In the genomic region with DNA sequence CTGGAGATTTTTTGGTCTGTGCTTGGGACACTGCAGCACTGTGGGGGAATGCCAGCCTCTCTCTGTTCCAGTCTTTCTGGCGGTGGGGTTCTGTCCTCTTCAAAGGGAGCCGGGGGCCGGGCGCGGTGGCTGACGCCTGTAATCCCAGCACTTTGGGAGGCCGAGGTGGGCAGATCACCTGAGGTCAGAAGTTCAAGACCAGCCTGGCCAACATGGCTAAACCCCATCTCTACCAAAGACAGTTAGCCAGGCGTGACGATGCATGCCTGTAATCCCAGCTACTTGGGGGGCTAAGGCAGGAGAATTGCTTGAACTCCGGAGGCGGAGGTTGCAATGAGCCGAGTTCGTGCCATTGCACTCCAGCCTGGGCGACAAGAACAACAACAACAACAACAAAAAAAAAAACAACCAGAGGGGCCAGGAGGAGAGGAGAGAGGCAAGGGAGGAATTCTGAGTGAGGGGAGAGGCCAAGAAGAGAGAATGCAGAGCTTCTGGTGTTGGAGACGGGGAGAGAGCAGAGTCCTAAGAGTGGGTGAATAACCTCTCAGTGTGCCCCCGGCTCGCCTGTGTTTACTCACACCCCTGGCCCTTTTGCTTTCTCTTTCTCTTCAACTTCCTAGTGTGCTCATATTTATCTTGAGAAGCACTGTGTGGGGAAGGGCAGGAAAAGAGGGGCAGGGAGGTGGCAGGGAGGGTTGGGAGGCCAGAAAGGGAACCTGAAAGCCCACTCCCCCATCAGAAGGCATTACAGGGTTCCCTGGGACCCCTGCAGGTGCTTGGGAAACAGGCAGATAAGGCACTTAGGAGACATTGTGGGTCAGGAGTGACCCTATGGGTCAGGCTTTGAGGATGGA, we compare ENCODE assay signal across 8 cellular contexts. TPM values are rescaled to one million over a fixed set of nuclear protein-coding genes. Genes with fewer than 3 reads are reported as not detected.
A peak's percentile ranks its signal among the peaks of the same experiment; 100 is the strongest.
DNase-seq lines count a peak whose midpoint lies in the region; ATAC-seq lines count a peak whose summit lies in the region.

No MANE protein-coding gene starts in this region.

- no peak overlapping the region for H3K27ac ChIP-seq in HUES6 (ENCODE audit: low read depth, low read length)
- H3K27ac ChIP-seq in iPS DF 6.9 (ENCODE audit: low read length): no peak overlapping the region

- H3K9me3 ChIP-seq in HUES6 (ENCODE audit: control insufficient read depth, insufficient read depth, low read depth, low read length): peaks cover 2% of the 10 kb centered on the region; the same call in 1 of the 2 replicates
- no peaks in the 10 kb centered on the region for H3K9me3 ChIP-seq in iPS DF 6.9 (ENCODE audit: control insufficient read depth, insufficient read depth, low read length)

- H3K27me3 Mint-ChIP-seq in activated CD4-positive, alpha-beta T cell treated with anti-CD3 and anti-CD28 coated beads, Interleukin-2, amount 10 ng/mL, durations not matched to agents 24 days and 14 days: no peaks in the 10 kb centered on the region

- no peaks in the 10 kb centered on the region for H3K9me3 Mint-ChIP-seq in activated CD4-positive, alpha-beta T cell treated with anti-CD3 and anti-CD28 coated beads, Interleukin-2, amount 10 ng/mL, durations not matched to agents 24 days and 14 days

- ATAC-seq in HG03442 (IDR thresholded peaks at IDR 0.05; ENCODE audit: unreplicated experiment): no peak

- intact Hi-C loops in activated CD4-positive, alpha-beta T cell treated with anti-CD3 and anti-CD28 coated beads, Interleukin-2, amount 10 ng/mL, durations not matched to agents 24 days and 14 days (cut with micrococcal nuclease): loop anchor here (2.0 to 5.0 kb wide), 3 partner anchors 17 to 261 kb away; partner anchors contain the start of genes DOLK, NUP188, PKN3 and ZER1

- WGBS in iPS DF 6.9 (ENCODE audit: insufficient coverage, insufficient read length): no CpG with 5 or more reads among the region's 17 CpGs

- H3K36me3 ChIP-seq in HUES6 (ENCODE audit: control insufficient read depth, insufficient read depth, low read length) (peaks cover 13% of the 10 kb centered on the region), iPS DF 6.9 (ENCODE audit: control insufficient read depth, insufficient read depth, low read length) (peaks cover 4% of the 10 kb centered on the region; the same call in 1 of the 2 replicates)

- peak overlapping the region; percentile 96 for H3K27ac Mint-ChIP-seq in activated CD4-positive, alpha-beta T cell treated with anti-CD3 and anti-CD28 coated beads, Interleukin-2, amount 10 ng/mL, durations not matched to agents 24 days and 14 days

- H3K4me3 ChIP-seq in HUES6 (ENCODE audit: low read depth, low read length): peak overlapping the region; percentile 76
- peak overlapping the region; percentile 90; the same call in 1 of the 2 replicates for H3K4me3 ChIP-seq in iPS DF 6.9 (ENCODE audit: low read length)

- no peaks in the 10 kb centered on the region for H3K27me3 ChIP-seq in HUES6 (ENCODE audit: control insufficient read depth, insufficient read depth, low read length)
- H3K27me3 ChIP-seq in iPS DF 6.9 (ENCODE audit: control insufficient read depth, insufficient read depth, low read length): no peaks in the 10 kb centered on the region

- peak; percentile 84 for DNase-seq in activated CD4-positive, alpha-beta T cell treated with anti-CD3 and anti-CD28 coated beads, Interleukin-2, amount 10 ng/mL, durations not matched to agents 24 days and 14 days
- no peak for DNase-seq in iPS DF 6.9 (ENCODE audit: low read depth, low spot score)
- DNase-seq in stimulated activated naive CD4-positive, alpha-beta T cell (lab: John Stamatoyannopoulos, UW): peak in 4 of 6 experiments; percentile 9 to 30 (median 22)
- DNase-seq in NCI-H2029 treated with DMSO at 0.1 percent for 48 hours (lab: John Stamatoyannopoulos, UW): no peak
- no peak for DNase-seq in NCI-H774 (lab: John Stamatoyannopoulos, UW)
- no peak for DNase-seq in NCI-H446 treated with DMSO at 0.1 percent for 48 hours (lab: John Stamatoyannopoulos, UW)

- peaks cover 15% of the 10 kb centered on the region for H3K36me3 Mint-ChIP-seq in activated CD4-positive, alpha-beta T cell treated with anti-CD3 and anti-CD28 coated beads, Interleukin-2, amount 10 ng/mL, durations not matched to agents 24 days and 14 days (ENCODE audit: low read depth)

- H3K4me1 Mint-ChIP-seq in activated CD4-positive, alpha-beta T cell treated with anti-CD3 and anti-CD28 coated beads, Interleukin-2, amount 10 ng/mL, durations not matched to agents 24 days and 14 days: peaks cover 44% of the 10 kb centered on the region

- H3K9ac ChIP-seq in HUES6 (ENCODE audit: low read length): peak overlapping the region; percentile 27

- peak overlapping the region; percentile 95 for H3K4me3 Mint-ChIP-seq in activated CD4-positive, alpha-beta T cell treated with anti-CD3 and anti-CD28 coated beads, Interleukin-2, amount 10 ng/mL, durations not matched to agents 24 days and 14 days

- peaks cover 23% of the 10 kb centered on the region for H3K4me1 ChIP-seq in HUES6 (ENCODE audit: control insufficient read depth, insufficient read depth, low read length)
- 0 out of 2 replicates have a peak, but pooled peaks cover 4% of the 10 kb centered on the region for H3K4me1 ChIP-seq in iPS DF 6.9 (ENCODE audit: control insufficient read depth, insufficient read depth, low read length)

RNA-seq across cellular contexts. Expression of gene SET, which starts 3.2 kb away (rescaled TPM):
- 831 and 846 TPM in 2 replicates for total RNA-seq in activated CD4-positive, alpha-beta T cell treated with anti-CD3 and anti-CD28 coated beads, Interleukin-2, amount 10 ng/mL, durations not matched to agents 24 days and 14 days

RNA-seq across cellular contexts. Expression of gene PKN3, which starts 16.4 kb away (rescaled TPM):
- 22.9 and 24.3 TPM in 2 replicates for total RNA-seq in activated CD4-positive, alpha-beta T cell treated with anti-CD3 and anti-CD28 coated beads, Interleukin-2, amount 10 ng/mL, durations not matched to agents 24 days and 14 days

RNA-seq across cellular contexts. Expression of gene DYNC2I2, which starts 29.2 kb away (rescaled TPM):
- 47.4 and 47.7 TPM in 2 replicates for total RNA-seq in activated CD4-positive, alpha-beta T cell treated with anti-CD3 and anti-CD28 coated beads, Interleukin-2, amount 10 ng/mL, durations not matched to agents 24 days and 14 days

RNA-seq across cellular contexts. Expression of gene ZDHHC12, which starts 38.1 kb away (rescaled TPM):
- total RNA-seq in activated CD4-positive, alpha-beta T cell treated with anti-CD3 and anti-CD28 coated beads, Interleukin-2, amount 10 ng/mL, durations not matched to agents 24 days and 14 days: 46.9 and 48.4 TPM in 2 replicates

Comparison
In these comparisons a context has a peak if more than half of its experiments do, and no peak if none do; other contexts are left out.
1. DNase-seq: peak in activated CD4-positive, alpha-beta T cell treated with anti-CD3 and anti-CD28 coated beads, Interleukin-2, amount 10 ng/mL, durations not matched to agents 24 days and 14 days (single experiment) and stimulated activated naive CD4-positive, alpha-beta T cell (4 of 6); none in iPS DF 6.9 (single experiment), NCI-H2029 treated with DMSO at 0.1 percent for 48 hours (single experiment), NCI-H774 (single experiment) and NCI-H446 treated with DMSO at 0.1 percent for 48 hours (single experiment).